8 cellular contexts compared by ENCODE assay signal in the genomic region with DNA sequence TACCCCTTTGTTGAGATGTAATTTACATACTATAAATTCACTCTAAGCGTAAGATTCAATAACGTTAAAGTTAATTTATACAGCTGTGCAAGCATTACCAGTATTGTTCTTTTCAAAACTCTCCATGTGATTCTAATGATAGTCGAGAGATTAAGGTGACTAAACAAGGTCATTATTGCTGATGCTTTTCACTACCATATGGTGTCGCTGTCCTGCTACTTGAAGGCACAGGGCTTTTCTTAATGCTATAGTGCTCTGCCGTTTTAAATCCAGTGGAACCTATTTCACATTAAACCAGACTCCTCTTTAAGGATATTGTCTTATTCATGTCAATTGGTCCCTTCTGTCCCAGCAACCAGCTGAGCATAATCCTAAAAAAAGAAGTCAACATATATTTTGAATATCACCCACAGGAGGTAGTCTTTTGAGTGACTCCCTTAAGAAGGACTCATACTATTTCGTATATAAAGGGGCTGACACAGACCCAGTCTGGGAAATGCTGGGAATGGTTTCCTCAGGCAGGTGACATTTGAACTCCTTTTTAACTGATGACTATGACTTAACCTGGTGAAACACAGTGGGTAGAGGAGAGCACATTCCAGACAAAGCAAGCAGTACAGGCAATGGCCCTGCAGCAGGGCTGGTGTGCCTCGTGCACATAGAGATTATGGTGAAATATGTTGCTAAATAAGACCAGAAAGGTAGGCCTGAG. TPM values are rescaled to one million over a fixed set of nuclear protein-coding genes. Genes with fewer than 3 reads are reported as not detected.
DNase-seq lines count a peak whose midpoint lies in the region; ATAC-seq, FAIRE-seq and TF ChIP-seq lines count a peak whose summit lies in the region.

No MANE protein-coding gene starts in this region.

- DNase-seq in AG08395 (ENCODE audit: low spot score) (peak; percentile 47), GM12891 (ENCODE audit: insufficient read length, low spot score) (peak; percentile 10), MV-4-11 (lab: John Stamatoyannopoulos, UW) (peak; percentile 64), SK-N-SH (peak; percentile 36), fibroblast of mammary gland (ENCODE audit: low read depth) (peak; percentile 50)
- no peak for DNase-seq in effector memory CD4-positive, alpha-beta T cell

- POLR2A ChIA-PET in SK-N-SH (lab: Yijun Ruan, JAX): no interaction called here

- TF ChIP-seq POLR2A in GM12891 (IDR thresholded peaks at IDR 0.05; ENCODE audit: low read depth, low read length): no peak

- H3K36me3 ChIP-seq in SK-N-SH (replicated peaks in 1 of 2; ENCODE audit: control insufficient read depth in 1 of 2, insufficient read depth in 2 of 2, low read length in 1 of 2) (no peaks in the 10 kb centered on the region), neutrophil (no peaks in the 10 kb centered on the region)
- H3K36me3 ChIP-seq in effector memory CD4-positive, alpha-beta T cell (ENCODE audit: control insufficient read depth, insufficient read depth, low read length): no peaks in the 10 kb centered on the region

- H3K9ac ChIP-seq in SK-N-SH: no peak overlapping the region

- peak; percentile 90 for FAIRE-seq in GM12891 (lab: Jason Lieb, UNC)

- no peaks in the 10 kb centered on the region for H3K9me2 ChIP-seq in SK-N-SH

- H3K27ac ChIP-seq in SK-N-SH (ENCODE audit: low read depth in 2 of 2, low read length in 1 of 2) (no peak overlapping the region), neutrophil (no peak overlapping the region)
- no peak overlapping the region for H3K27ac ChIP-seq in effector memory CD4-positive, alpha-beta T cell (ENCODE audit: insufficient read depth, low read length, poor library complexity, severe bottlenecking)

- WGBS in SK-N-SH (ENCODE audit: low lambda C conversion rate): 8% methylated on average over 7 of the region's 7 CpGs

- H2AFZ ChIP-seq in SK-N-SH (ENCODE audit: low read depth): no peak overlapping the region

- TF ChIP-seq CTCF in SK-N-SH (IDR thresholded peaks at IDR 0.05): peak; percentile 73
- peak; percentile 86 for TF ChIP-seq CTCF in fibroblast of mammary gland (conservative IDR thresholded peaks at IDR 0.05; ENCODE audit: control insufficient read depth, insufficient read depth, low read depth, low read length)
- peak; percentile 73 for TF ChIP-seq CTCF in neutrophil (IDR thresholded peaks at IDR 0.05)

- H3K4me3 ChIP-seq in SK-N-SH (ENCODE audit: low read depth in 2 of 2, low read length in 1 of 2) (no peak overlapping the region; a peak in 1 of 4 replicates), fibroblast of mammary gland (ENCODE audit: control insufficient read depth, low read depth, low read length) (no peak overlapping the region), neutrophil (ENCODE audit: low read depth in 1 of 2, low read length in 1 of 2) (no peak overlapping the region)
- no peak overlapping the region for H3K4me3 ChIP-seq in effector memory CD4-positive, alpha-beta T cell (ENCODE audit: insufficient read depth, low read depth, low read length, poor library complexity, severe bottlenecking)

- H3F3A ChIP-seq in SK-N-SH (replicated peaks; ENCODE audit: insufficient read depth): no peaks in the 10 kb centered on the region

- peaks cover 6% of the 10 kb centered on the region; the same call in 1 of the 2 replicates for H3K27me3 ChIP-seq in SK-N-SH (ENCODE audit: insufficient read depth)
- H3K27me3 ChIP-seq in neutrophil: no peaks in the 10 kb centered on the region
- H3K27me3 ChIP-seq in effector memory CD4-positive, alpha-beta T cell (replicated peaks; ENCODE audit: control insufficient read depth, insufficient read depth, low read length, poor library complexity, severe bottlenecking): no peaks in the 10 kb centered on the region

- peak; percentile 81 for TF ChIP-seq RAD21 in SK-N-SH (IDR thresholded peaks at IDR 0.05; ENCODE audit: low read length)

- H4K20me1 ChIP-seq in SK-N-SH (ENCODE audit: insufficient read depth): no peaks in the 10 kb centered on the region

- CTCF ChIA-PET in SK-N-SH (lab: Yijun Ruan, JAX): interaction anchor here (0.6 to 1.9 kb wide), 12 partner anchors 9 to 1248 kb away, joined by 3 to 8 read pairs (median 3); no protein-coding TSS in a partner anchor

- no peak overlapping the region for H3K4me2 ChIP-seq in SK-N-SH

- H3K4me1 ChIP-seq in SK-N-SH (ENCODE audit: control insufficient read depth in 1 of 2, insufficient read depth in 2 of 2, low read depth in 1 of 2, low read length in 1 of 2): no peaks in the 10 kb centered on the region
- peaks cover 0 to 14% of the 10 kb centered on the region in 2 experiments for H3K4me1 ChIP-seq in neutrophil (ENCODE audit: control insufficient read depth in 1 of 2, insufficient read depth in 1 of 2, low read depth in 1 of 2, low read length in 1 of 2)
- H3K4me1 ChIP-seq in effector memory CD4-positive, alpha-beta T cell (ENCODE audit: control insufficient read depth, insufficient read depth, low read length, poor library complexity, severe bottlenecking): no peaks in the 10 kb centered on the region

- peak; percentile 87 for ATAC-seq in HG02571 (IDR thresholded peaks at IDR 0.05; ENCODE audit: unreplicated experiment)

- no peaks in the 10 kb centered on the region for H3K9me3 ChIP-seq in SK-N-SH
- H3K9me3 ChIP-seq in neutrophil: no peaks in the 10 kb centered on the region
- H3K9me3 ChIP-seq in effector memory CD4-positive, alpha-beta T cell (ENCODE audit: control insufficient read depth, low read length): no peaks in the 10 kb centered on the region

- no peak for TF ChIP-seq EP300 in SK-N-SH (IDR thresholded peaks at IDR 0.05; ENCODE audit: borderline replicate concordance in 1 of 2, low read depth in 1 of 2, low read length in 1 of 2)

- no peaks in the 10 kb centered on the region for H3K79me2 ChIP-seq in SK-N-SH (ENCODE audit: insufficient read depth)

TF ChIP-seq in GM12891, 5 proteins besides CTCF, POLR2A, EP300 and RAD21:
- no peak for TF ChIP-seq SPI1 (IDR thresholded peaks at IDR 0.05; ENCODE audit: low read depth, low read length)
- TF ChIP-seq POU2F2 (IDR thresholded peaks at IDR 0.05; ENCODE audit: low read depth, low read length): no peak
- TF ChIP-seq POLR2AphosphoS5 (IDR thresholded peaks at IDR 0.05; ENCODE audit: low read depth, low read length): no peak
- TF ChIP-seq PAX5 (IDR thresholded peaks at IDR 0.05; ENCODE audit: insufficient read depth, low read length, severe bottlenecking): no peak
- TF ChIP-seq TAF1 (IDR thresholded peaks at IDR 0.05; ENCODE audit: low read depth, low read length): no peak

TF ChIP-seq in SK-N-SH, 30 proteins besides CTCF, POLR2A, EP300 and RAD21:
- TF ChIP-seq ELF1 (IDR thresholded peaks at IDR 0.05) (no peak), SMC3 (IDR thresholded peaks at IDR 0.05; ENCODE audit: low read depth, low read length) (peak; percentile 60)

RNA-seq across cellular contexts. Expression of a gene that starts 53.9 kb away (rescaled TPM):
- 70.8 TPM for polyA plus RNA-seq in GM12891 (2012; ENCODE audit: low read depth, missing spikeins)
- not detected in 2 replicates for polyA plus RNA-seq in SK-N-SH (2012; rRNA removed)
- not detected in 2 replicates for polyA plus RNA-seq in SK-N-SH (2012; cell fraction: cytosol; rRNA removed)
- polyA plus RNA-seq in SK-N-SH (2012; cell fraction: nucleus; rRNA removed): not detected in 2 replicates

Comparison
In these comparisons a context has a peak if more than half of its experiments do, and no peak if none do; other contexts are left out.
1. DNase-seq: peak in AG08395 (single experiment), GM12891 (single experiment), MV-4-11 (single experiment), SK-N-SH (single experiment) and fibroblast of mammary gland (single experiment); none in effector memory CD4-positive, alpha-beta T cell (0 of 3).
2. Peak in every context shown above with its lines, with median percentiles within 50 percentile points of each other: CTCF ChIP-seq.